In the genomic region with DNA sequence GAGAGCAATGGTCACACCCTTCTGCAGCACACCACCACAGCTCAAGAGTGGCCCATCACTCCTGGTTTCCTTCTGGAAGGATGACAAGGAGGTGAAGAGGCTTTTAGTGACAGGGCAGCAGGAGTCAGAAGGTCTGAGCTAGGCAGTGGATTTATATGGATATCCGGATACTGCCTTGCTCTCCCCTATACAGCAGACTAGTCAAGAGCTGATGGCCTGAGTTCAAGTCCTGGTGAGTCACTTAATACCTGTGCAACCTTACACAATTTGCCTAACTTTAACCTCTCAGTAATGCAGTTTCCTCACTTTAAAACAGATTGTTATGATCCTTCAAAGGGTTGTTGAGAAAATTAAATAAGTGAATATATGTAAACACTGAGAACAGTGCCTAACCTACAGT, we compare ENCODE assay signal across 1 cellular context.
TF ChIP-seq lines count a peak whose summit lies in the region.

No MANE protein-coding gene starts in this region.

TF ChIP-seq in IMR-90, 13 proteins besides CTCF, POLR2A, EP300 and RAD21 (continued from another document):
- TF ChIP-seq SMC3 (IDR thresholded peaks at IDR 0.05; ENCODE audit: low read depth, low read length), result no peak
- TF ChIP-seq NFE2L2 (IDR thresholded peaks at IDR 0.05; ENCODE audit: low read depth, low read length), result no peak
- no peak for TF ChIP-seq RCOR1 (IDR thresholded peaks at IDR 0.05; ENCODE audit: insufficient replicate concordance, low read length)
TF ChIP-seq in IMR-90: peak in this region for 0.
